Comparison of ENCODE assay signal across 8 cellular contexts in genomic region chr19:33521480-33522370, GRCh38. TPM values are rescaled to one million over a fixed set of nuclear protein-coding genes. Genes with fewer than 3 reads are reported as not detected.
DNase-seq lines count a peak whose midpoint lies in the region; ATAC-seq, FAIRE-seq and TF ChIP-seq lines count a peak whose summit lies in the region.

Gene PEPD (minus strand): TSS chr19:33521791. CDS start chr19:33521760, 31 bp downstream.

- WGBS in right lobe of liver (ENCODE audit: insufficient coverage, low coverage, low lambda C conversion rate, missing lambda C conversion rate): 6% methylated on average over 28 of the region's 69 CpGs

- intact Hi-C loops in right lobe of liver (cut with DNase I): no loop called here

- peak; percentile 94 for DNase-seq in BE2C
- peak; percentile 99 for DNase-seq in GM19239 (ENCODE audit: insufficient read length, low spot score)
- peak; percentile 79 for DNase-seq in NCI-H526 treated with DMSO at 0.1 percent for 48 hours (lab: John Stamatoyannopoulos, UW)
- DNase-seq in activated CD4-positive, alpha-beta T cell treated with anti-CD3 and anti-CD28 coated beads, Interleukin-2, amount 50 U/mL, for 4 hours: peak; percentile 83 to 84
- peak; percentile 66 to 90 for DNase-seq in dermis microvascular lymphatic vessel endothelial cell (ENCODE audit: low read depth in 2 of 2)
- DNase-seq in right lobe of liver: peak; percentile 91 to 93 (median 93)
- DNase-seq in stimulated activated CD4-positive, alpha-beta T cell treated with anti-CD3 and anti-CD28 coated beads, Interleukin-4, amount 100 ng/mL, for 24 hours: peak; percentile 85

- H3K4me1 ChIP-seq in BE2C (peaks cover 9% of the 10 kb centered on the region; the same call in 1 of the 2 replicates), right lobe of liver (peaks cover 0 to 39% (median 10%) of the 10 kb centered on the region in 4 donors)

- no peaks in the 10 kb centered on the region for H3K27me3 ChIP-seq in BE2C
- no peaks in the 10 kb centered on the region for H3K27me3 ChIP-seq in right lobe of liver

- TF ChIP-seq POLR2A in right lobe of liver (IDR thresholded peaks at IDR 0.05): peak; percentile 61

- peak; percentile 66 for ATAC-seq in HG03457 (IDR thresholded peaks at IDR 0.05; ENCODE audit: unreplicated experiment)
- peak; percentile 89 to 91 (median 90) for ATAC-seq in right lobe of liver

- peak; percentile 78 for FAIRE-seq in GM19239 (lab: Jason Lieb, UNC)

- no peaks in the 10 kb centered on the region for H3K9me3 ChIP-seq in BE2C
- H3K9me3 ChIP-seq in right lobe of liver: no peaks in the 10 kb centered on the region

- H3K4me3 ChIP-seq in BE2C (ENCODE audit: low read depth, low read length) (peak within 1 kb of the TSS; percentile 78), right lobe of liver (peak within 1 kb of the TSS; percentile 79 to 99 (median 91))

- H3K27ac ChIP-seq in right lobe of liver: peak within 1 kb of the TSS; percentile 74 to 97 (median 85)

- TF ChIP-seq CTCF in BE2C (IDR thresholded peaks at IDR 0.05; ENCODE audit: low read depth, low read length) (no peak), right lobe of liver (IDR thresholded peaks at IDR 0.05) (no peak)

- H3K36me3 ChIP-seq in BE2C (no peaks in the 10 kb centered on the region), right lobe of liver (no peaks in the 10 kb centered on the region)

RNA-seq across cellular contexts. Expression of gene PEPD, which starts in this region (rescaled TPM):
- polyA plus RNA-seq in BE2C (2012; ENCODE audit: insufficient read depth, insufficient read length, low read depth): 76.7 TPM
- total RNA-seq in dermis microvascular lymphatic vessel endothelial cell (57.6 and 80.3 TPM in 2 replicates), right lobe of liver (100 to 1,000 TPM; 121 to 261 (median 167) TPM)

Comparison
In these comparisons a context has a peak if more than half of its experiments do, and no peak if none do; other contexts are left out.
1. Peak in every context shown above with its lines: DNase-seq, ATAC-seq, H3K4me3 ChIP-seq and H3K27ac ChIP-seq.